In the genomic region with DNA sequence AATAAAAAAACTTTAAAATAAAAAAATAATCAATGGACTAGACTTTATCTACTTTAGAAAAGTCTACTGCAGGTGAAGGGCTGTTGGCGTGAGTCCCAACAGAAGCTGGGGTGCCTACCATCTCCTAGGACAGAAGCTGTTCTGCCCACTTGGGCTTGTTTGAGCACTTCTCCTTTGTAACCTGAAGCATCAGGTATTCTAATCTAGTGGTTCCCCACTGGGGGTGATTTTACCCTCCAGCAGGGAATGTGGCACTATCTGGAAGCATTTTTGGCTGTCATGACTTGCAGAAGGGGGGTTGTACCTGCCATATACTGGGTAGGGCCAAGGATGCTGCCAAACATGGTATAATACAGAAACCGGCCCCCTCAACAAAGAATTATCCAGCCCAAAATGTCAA, we compare ENCODE assay signal across 17 cellular contexts.
"Had no signal": no experiment of that assay in that cellular context is flagged by ENCODE, and none has a peak within 500 bp of the region (broad histone marks: within the 10 kb centered on the region; RNA-seq: fewer than 3 reads in every experiment).

No MANE protein-coding gene starts in this region.

- H3K27me3 ChIP-seq: esophagus squamous epithelium, heart left ventricle, neural progenitor cell had no signal

- H3K27ac ChIP-seq: esophagus squamous epithelium, heart left ventricle, left ventricle myocardium inferior, neural progenitor cell, parathyroid adenoma, VCaP had no signal

- H3K27me3 Mint-ChIP-seq: activated CD8-positive, alpha-beta T cell treated with anti-CD3 and anti-CD28 coated beads for 36 hours; stimulated activated naive CD8-positive, alpha-beta T cell treated with anti-CD3 and anti-CD28 coated beads, Interleukin-15, Interleukin-2, amounts not matched to agents 100 ng/mL and 50 ng/mL, for 24 hours had no signal

- H3K4me3 ChIP-seq: esophagus squamous epithelium, heart left ventricle, left ventricle myocardium inferior, neural progenitor cell had no signal

- H3K36me3 ChIP-seq: heart left ventricle, left ventricle myocardium inferior, neural progenitor cell had no signal

- H3K9me3 ChIP-seq: esophagus squamous epithelium, heart left ventricle, left ventricle myocardium inferior had no signal

- H3K36me3 Mint-ChIP-seq: neural progenitor cell had no signal

- H3K9me3 Mint-ChIP-seq: activated CD8-positive, alpha-beta T cell treated with anti-CD3 and anti-CD28 coated beads for 36 hours; neural progenitor cell; stimulated activated naive CD8-positive, alpha-beta T cell treated with anti-CD3 and anti-CD28 coated beads, Interleukin-15, Interleukin-2, amounts not matched to agents 100 ng/mL and 50 ng/mL, for 24 hours had no signal

- H3K27ac Mint-ChIP-seq: activated CD8-positive, alpha-beta T cell treated with anti-CD3 and anti-CD28 coated beads for 36 hours; activated T-helper 1 cell treated with anti-CD3 and anti-CD28 coated beads, Interleukin-12 subunit alpha, Interleukin-12 subunit beta, Interleukin-2, Interleukin-4 antibody, amounts not matched to agents 30 ng/mL and 10 ng/mL and 1 ng/mL, durations not matched to agents 14 hours and 24 hours and 36 hours; neural progenitor cell; stimulated activated naive CD8-positive, alpha-beta T cell treated with anti-CD3 and anti-CD28 coated beads, Interleukin-15, Interleukin-2, amounts not matched to agents 100 ng/mL and 50 ng/mL, for 24 hours had no signal

- DNase-seq: activated CD4-positive, alpha-beta T cell treated with anti-CD3 and anti-CD28 coated beads for 4 hours; activated CD8-positive, alpha-beta memory T cell treated with anti-CD3 and anti-CD28 coated beads, Interleukin-2, amount 50 U/mL, for 4 hours; activated CD8-positive, alpha-beta T cell treated with anti-CD3 and anti-CD28 coated beads for 36 hours; activated naive CD4-positive, alpha-beta T cell; esophagus squamous epithelium; foreskin fibroblast; heart left ventricle; islet precursor cell; left ventricle myocardium inferior; stimulated activated CD4-positive, alpha-beta T cell treated with anti-CD3 and anti-CD28 coated beads, Interleukin-4, amount 100 ng/mL, for 24 hours; T-helper 9 cell had no signal

- H3K4me1 ChIP-seq: parathyroid adenoma had no signal

- FAIRE-seq: astrocyte had no signal

- H3K4me3 Mint-ChIP-seq: activated CD8-positive, alpha-beta T cell treated with anti-CD3 and anti-CD28 coated beads for 36 hours; activated T-helper 1 cell treated with anti-CD3 and anti-CD28 coated beads, Interleukin-12 subunit alpha, Interleukin-12 subunit beta, Interleukin-2, Interleukin-4 antibody, amounts not matched to agents 30 ng/mL and 10 ng/mL and 1 ng/mL, durations not matched to agents 14 hours and 24 hours and 36 hours; neural progenitor cell; stimulated activated naive CD8-positive, alpha-beta T cell treated with anti-CD3 and anti-CD28 coated beads, Interleukin-15, Interleukin-2, amounts not matched to agents 100 ng/mL and 50 ng/mL, for 24 hours had no signal

- ATAC-seq: heart left ventricle had no signal
